ENCODE assay signal across 1 cellular context in genomic region chr19:8340341-8341096, GRCh38.
TF ChIP-seq lines count a peak whose summit lies in the region.

No MANE protein-coding gene starts in this region.

TF ChIP-seq in HCT116, 20 proteins besides CTCF, POLR2A, EP300 and RAD21:
- no peak for TF ChIP-seq EGR1 (IDR thresholded peaks at IDR 0.05; ENCODE audit: low read depth)
- TF ChIP-seq CEBPB (IDR thresholded peaks at IDR 0.05; ENCODE audit: low read depth), result no peak
- no peak for TF ChIP-seq SP1 (IDR thresholded peaks at IDR 0.05; ENCODE audit: low read depth)
- no peak for TF ChIP-seq ZBTB33 (IDR thresholded peaks at IDR 0.05; ENCODE audit: extremely low read depth, insufficient replicate concordance, low read length)
- no peak for TF ChIP-seq TCF7L2 (IDR thresholded peaks at IDR 0.05; ENCODE audit: borderline replicate concordance, extremely low read depth, insufficient read depth, insufficient read length)
- no peak for TF ChIP-seq CBX3 (IDR thresholded peaks at IDR 0.05; ENCODE audit: low read depth)
- TF ChIP-seq REST (IDR thresholded peaks at IDR 0.05; ENCODE audit: low read depth), result no peak
- no peak for TF ChIP-seq ELF1 (IDR thresholded peaks at IDR 0.05; ENCODE audit: borderline replicate concordance, low read depth)
- TF ChIP-seq YY1 (IDR thresholded peaks at IDR 0.05; ENCODE audit: extremely low read depth, insufficient replicate concordance, low read depth, low read length), result no peak
- TF ChIP-seq EZH2 (IDR thresholded peaks at IDR 0.05), result no peak
